ENCODE assay signal across 8 cellular contexts in the genomic region with DNA sequence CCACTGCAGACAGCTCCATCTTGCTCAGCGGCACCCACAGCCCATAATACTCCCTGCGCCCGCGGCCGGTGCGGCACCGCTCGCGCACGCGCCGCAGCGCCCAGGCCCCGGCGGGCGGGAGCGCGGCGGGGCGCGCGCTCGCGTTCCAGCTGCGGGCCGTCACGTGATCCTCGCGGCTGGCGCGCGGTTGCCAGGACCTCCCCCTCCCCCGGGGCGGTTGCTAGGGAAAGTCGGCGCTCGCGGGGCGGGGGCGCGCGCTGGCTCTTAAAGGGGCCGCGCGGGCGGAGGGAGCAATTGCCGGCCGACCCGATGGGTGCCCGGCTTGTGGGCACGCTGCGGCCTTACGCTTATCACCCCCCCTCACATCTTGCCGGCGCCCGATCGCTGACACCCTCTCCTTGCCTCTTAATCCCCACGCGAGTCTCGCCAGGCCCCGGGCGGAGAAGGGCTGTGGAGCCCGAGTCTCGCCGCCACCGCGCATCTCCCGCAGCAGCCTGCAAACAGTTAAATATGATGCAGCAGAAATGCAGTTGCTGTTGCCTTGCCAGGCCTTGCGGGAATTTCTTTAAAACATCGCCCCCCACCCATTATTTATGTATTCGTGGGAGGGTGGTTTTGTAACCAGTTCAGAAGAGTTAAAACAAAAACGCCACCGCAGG. TPM values are rescaled to one million over a fixed set of nuclear protein-coding genes. Genes with fewer than 3 reads are reported as not detected.
A peak's percentile ranks its signal among the peaks of the same experiment; 100 is the strongest.
DNase-seq lines count a peak whose midpoint lies in the region; ATAC-seq and TF ChIP-seq lines count a peak whose summit lies in the region.

TSS of gene CBX6 (minus strand) at position 45 of the 659 bp plus-strand sequence. CDS start at position 19, 26 bp downstream.

- peaks cover 0 to 17% of the 10 kb centered on the region in 2 donors for H3K36me3 ChIP-seq in psoas muscle (ENCODE audit: insufficient read depth in 1 of 2, low read depth in 1 of 2)

- H3K4me1 ChIP-seq in psoas muscle = peaks cover 20% of the 10 kb centered on the region

- H3K4me3 ChIP-seq in psoas muscle = peak within 1 kb of the TSS; percentile 97

- 0 to 1% (median 0%) methylated on average over 43 to 73 of the region's 73 CpGs for WGBS in psoas muscle, 3 donors

- TF ChIP-seq CTCF in GM13977 (IDR thresholded peaks at IDR 0.05; ENCODE audit: extremely low read depth, insufficient read depth, missing control alignments) (no peak), psoas muscle (IDR thresholded peaks at IDR 0.05) (no peak)

- H3K9me3 ChIP-seq in psoas muscle = no peaks in the 10 kb centered on the region

- H3K27ac ChIP-seq in angular gyrus (ENCODE audit: low read depth, low read length) = peak within 1 kb of the TSS; percentile 98
- peak within 1 kb of the TSS; percentile 94 for H3K27ac ChIP-seq in psoas muscle

- intact Hi-C loops in T-helper 2 cell treated with Interferon-gamma antibody and Interleukin-4, amounts not matched to agents 100 ng/mL and 5 ng/mL, for 36 hours (cut with micrococcal nuclease) = loop anchor here (5.0 kb wide), 1 partner anchor 110 kb away; the partner anchor contains the start of gene APOBEC3B
- intact Hi-C loops in left ventricle myocardium superior (cut with micrococcal nuclease) = loop anchor here (10.0 kb wide), 1 partner anchor 52 kb away; no protein-coding TSS in a partner anchor
- intact Hi-C loops in psoas muscle (cut with DNase I) = loop anchor here (5.0 to 10.0 kb wide), 3 partner anchors 55 to 442 kb away; partner anchors contain the start of gene RPL3 (in 1 of the 2)

- ATAC-seq in HG02970 (IDR thresholded peaks at IDR 0.05; ENCODE audit: low FRiP score, unreplicated experiment) (peak; percentile 71), left ventricle myocardium superior (peak; percentile 87), psoas muscle (peak; percentile 88 to 91 (median 90))

- peak; percentile 98 for DNase-seq in GM13977 (ENCODE audit: low spot score)
- DNase-seq in NCI-H2029 (lab: John Stamatoyannopoulos, UW) = peak; percentile 80
- DNase-seq in left ventricle myocardium superior = peak; percentile 99
- peak; percentile 98 for DNase-seq in psoas muscle
- peak; percentile 96 for DNase-seq in ureter (ENCODE audit: low spot score)

- no peaks in the 10 kb centered on the region for H3K27me3 ChIP-seq in psoas muscle (ENCODE audit: insufficient read depth in 3 of 3, low read length in 2 of 3)

- in situ Hi-C loops in GM13977 (cut with MboI; ENCODE audit: low pct_unique_long_range_greater_than_20kb, low sequenced_read_pairs, unreplicated experiment) = no loop called here

RNA-seq across cellular contexts. Expression of gene CBX6, which starts in this region (rescaled TPM):
- total RNA-seq in T-helper 2 cell treated with Interferon-gamma antibody and Interleukin-4, amounts not matched to agents 100 ng/mL and 5 ng/mL, for 36 hours = 64.3 and 67.9 TPM in 2 replicates
- total RNA-seq in left ventricle myocardium superior = 37.1 TPM
- total RNA-seq in psoas muscle = 10 to 100 TPM; 15.1 to 21.0 (median 17.4) TPM
- polyA plus RNA-seq in psoas muscle = 10 to 100 TPM in 1 of 3 donors, 1 to 10 TPM in 2; 5.2 to 17.1 (median 5.4) TPM
- 93.8 TPM for total RNA-seq in ureter

Comparison
In these comparisons a context has a peak if more than half of its experiments do, and no peak if none do; other contexts are left out.
1. Peak in every context shown above with its lines: DNase-seq, ATAC-seq, H3K4me3 ChIP-seq and H3K27ac ChIP-seq.